ENCODE assay signal across 20 cellular contexts in the genomic region with DNA sequence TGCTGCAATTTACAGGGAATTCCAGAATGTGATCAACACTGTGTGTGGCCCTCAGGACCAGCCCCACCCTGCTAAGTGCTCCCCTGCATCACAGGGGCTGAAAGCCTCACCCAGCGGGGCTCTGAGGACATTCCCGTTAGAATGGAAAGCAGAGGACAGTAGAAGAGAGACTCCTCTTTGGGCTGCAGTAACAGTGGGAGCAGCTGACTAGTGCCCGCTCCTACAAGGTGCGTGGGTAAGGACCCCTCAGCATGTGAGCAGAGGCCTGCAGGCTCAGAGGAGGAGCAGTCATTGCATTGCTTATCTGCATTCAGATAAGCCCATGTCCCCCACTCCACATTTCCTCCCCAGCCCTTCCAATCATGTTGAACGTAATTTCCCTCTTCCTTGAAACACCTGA.
"Had no signal": no experiment of that assay in that cellular context is flagged by ENCODE, and none has a peak within 500 bp of the region (broad histone marks: within the 10 kb centered on the region; RNA-seq: fewer than 3 reads in every experiment).

No MANE protein-coding gene starts in this region.

- H3K27ac Mint-ChIP-seq: activated naive CD8-positive, alpha-beta T cell treated with anti-CD3 and anti-CD28 coated beads for 36 hours; memory B cell; T-helper 1 cell treated with Interleukin-12 subunit alpha and Interleukin-12 subunit beta and Interleukin-4 antibody, amounts not matched to agents 30 μg/mL and 1 μg/mL, for 36 hours had no signal

- H3K4me2 ChIP-seq: smooth muscle cell had no signal

- H3K4me3 ChIP-seq: sigmoid colon, smooth muscle cell, testis, upper lobe of left lung had no signal

- H3K4me1 Mint-ChIP-seq: activated naive CD8-positive, alpha-beta T cell treated with anti-CD3 and anti-CD28 coated beads for 36 hours had no signal

- H3K9me3 ChIP-seq: sigmoid colon, testis, upper lobe of left lung had no signal

- H3K4me1 ChIP-seq: testis, upper lobe of left lung had no signal

- DNase-seq: activated CD4-positive, alpha-beta T cell treated with anti-CD3 and anti-CD28 coated beads for 4 hours; activated CD4-positive, alpha-beta T cell treated with anti-CD3 and anti-CD28 coated beads, Interleukin-2, amount 50 U/mL, for 48 hours; activated CD4-positive, CD25-positive, alpha-beta regulatory T cell; activated naive CD4-positive, alpha-beta T cell treated with Interleukin-2 at 50 U/mL for 16 hours; activated naive CD8-positive, alpha-beta T cell treated with anti-CD3 and anti-CD28 coated beads for 36 hours; activated T-cell treated with anti-CD3 and anti-CD28 coated beads, Interleukin-2, amount 50 U/mL, for 48 hours; central memory CD4-positive, alpha-beta T cell; dermis blood vessel endothelial cell; effector memory CD4-positive, alpha-beta T cell; foreskin melanocyte; naive B cell; sigmoid colon; stimulated activated CD4-positive, alpha-beta T cell treated with anti-CD3 and anti-CD28 coated beads, Interleukin-2, amount 100 ng/mL, for 48 hours; stimulated activated naive CD4-positive, alpha-beta T cell; testis; upper lobe of left lung had no signal

- H3K27me3 ChIP-seq: sigmoid colon, testis, upper lobe of left lung had no signal

- ATAC-seq: esophagus mucosa had no signal

- H3K4me3 Mint-ChIP-seq: activated naive CD8-positive, alpha-beta T cell treated with anti-CD3 and anti-CD28 coated beads for 36 hours; memory B cell; T-helper 1 cell treated with Interleukin-12 subunit alpha and Interleukin-12 subunit beta and Interleukin-4 antibody, amounts not matched to agents 30 μg/mL and 1 μg/mL, for 36 hours had no signal

- H3K27ac ChIP-seq: testis, upper lobe of left lung had no signal

- H3K27me3 Mint-ChIP-seq: activated naive CD8-positive, alpha-beta T cell treated with anti-CD3 and anti-CD28 coated beads for 36 hours; memory B cell; naive B cell had no signal
